14 cellular contexts compared by ENCODE assay signal in the genomic region with DNA sequence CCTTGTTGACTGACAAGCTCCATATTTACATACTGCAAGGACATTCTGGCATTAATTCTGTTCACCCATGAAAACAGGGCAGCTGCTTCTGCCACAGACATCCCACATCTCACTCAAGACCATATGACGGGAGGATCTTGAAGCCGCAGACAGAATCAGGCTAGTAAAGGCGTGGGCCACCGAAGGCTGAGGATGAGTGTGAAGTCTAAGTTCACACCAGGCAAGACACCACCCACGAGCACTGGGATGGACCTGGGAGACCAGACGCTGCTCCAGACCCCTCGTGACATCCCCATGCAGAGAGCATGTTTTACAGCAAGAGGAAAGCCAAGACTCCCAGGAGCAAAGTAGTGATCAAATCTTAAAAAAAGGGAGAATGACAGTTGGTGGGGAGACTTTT. TPM values are rescaled to one million over a fixed set of nuclear protein-coding genes. Genes with fewer than 3 reads are reported as not detected.
DNase-seq lines count a peak whose midpoint lies in the region; ATAC-seq and TF ChIP-seq lines count a peak whose summit lies in the region.
"Had no signal": no experiment of that assay in that cellular context is flagged by ENCODE, and none has a peak within 500 bp of the region (broad histone marks: within the 10 kb centered on the region; RNA-seq: fewer than 3 reads in every experiment).

No MANE protein-coding gene starts in this region.

- ATAC-seq in right cardiac atrium (no peak), HG03469 (IDR thresholded peaks at IDR 0.05; ENCODE audit: unreplicated experiment) (no peak)

- no peak overlapping the region for H2AFZ ChIP-seq in smooth muscle cell (ENCODE audit: low read depth)

- peak overlapping the region; percentile 97 for H3K4me2 ChIP-seq in smooth muscle cell

- H3K4me1 ChIP-seq in right cardiac atrium (ENCODE audit: control insufficient read depth, insufficient read depth, low read length) (peaks cover 14% of the 10 kb centered on the region), smooth muscle cell (ENCODE audit: low read depth) (peaks cover 18% of the 10 kb centered on the region)

- in situ Hi-C loops in brain microvascular endothelial cell (cut with HindIII; ENCODE audit: low pct_ligation_motif_present, low sequenced_read_pairs): no loop called here

- TF ChIP-seq CTCF in brain microvascular endothelial cell (IDR thresholded peaks at IDR 0.05; ENCODE audit: low read depth, low read length, missing control alignments): no peak
- no peak for TF ChIP-seq CTCF in smooth muscle cell (IDR thresholded peaks at IDR 0.05; ENCODE audit: borderline replicate concordance, insufficient read depth, poor library complexity, severe bottlenecking)

- H3K4me3 ChIP-seq in brain microvascular endothelial cell (ENCODE audit: low read depth, low read length) (peak overlapping the region; percentile 100), right cardiac atrium (ENCODE audit: low read length) (no peak overlapping the region), smooth muscle cell (no peak overlapping the region)

- H3K9me3 ChIP-seq in right cardiac atrium (ENCODE audit: control insufficient read depth, low read length) (no peaks in the 10 kb centered on the region), smooth muscle cell (replicated peaks; ENCODE audit: low read depth) (no peaks in the 10 kb centered on the region)
- H3K9me3 ChIP-seq: sigmoid colon had no signal

- WGBS in right cardiac atrium: 83% methylated on average over 7 of the region's 7 CpGs
- WGBS in smooth muscle cell (ENCODE audit: low lambda C conversion rate): 83% methylated on average over 7 of the region's 7 CpGs

- H4K20me1 ChIP-seq in smooth muscle cell (ENCODE audit: low read depth): peaks cover 60% of the 10 kb centered on the region

- H3K27me3 ChIP-seq in brain microvascular endothelial cell (replicated peaks) (no peaks in the 10 kb centered on the region), right cardiac atrium (ENCODE audit: control insufficient read depth, insufficient read depth) (no peaks in the 10 kb centered on the region), smooth muscle cell (ENCODE audit: low read depth) (no peaks in the 10 kb centered on the region)
- H3K27me3 ChIP-seq: sigmoid colon had no signal

- peak overlapping the region; percentile 98 for H3K27ac ChIP-seq in brain microvascular endothelial cell
- peak overlapping the region; percentile 25 for H3K27ac ChIP-seq in right cardiac atrium (ENCODE audit: low read length)
- H3K27ac ChIP-seq in smooth muscle cell (ENCODE audit: low read depth): peak overlapping the region; percentile 97
- H3K27ac ChIP-seq: 22Rv1 had no signal

- peaks cover 7% of the 10 kb centered on the region for H3F3A ChIP-seq in smooth muscle cell (ENCODE audit: low read depth)

- H3K36me3 ChIP-seq in brain microvascular endothelial cell (replicated peaks) (peaks cover 55% of the 10 kb centered on the region), smooth muscle cell (ENCODE audit: low read depth) (no peaks in the 10 kb centered on the region)
- H3K36me3 ChIP-seq: sigmoid colon had no signal

- no peak overlapping the region for H3K9ac ChIP-seq in smooth muscle cell (ENCODE audit: low read depth)

- DNase-seq in DMS53 (lab: John Stamatoyannopoulos, UW) (peak; percentile 20), DMS53 treated with DMSO at 0.1 percent for 48 hours (lab: John Stamatoyannopoulos, UW; ENCODE audit: unreplicated experiment) (no peak), brain microvascular endothelial cell (no peak), right cardiac atrium (no peak), smooth muscle cell (lab: John Stamatoyannopoulos, UW; ENCODE audit: unreplicated experiment) (no peak), COR-L47 (lab: John Stamatoyannopoulos, UW) (no peak), mucosa of gallbladder (ENCODE audit: low spot score) (no peak)
- DNase-seq: activated CD4-positive, alpha-beta T cell treated with anti-CD3 and anti-CD28 coated beads for 48 hours; NCI-H1417 treated with DMSO at 0.1 percent for 48 hours; OCI-M1; sigmoid colon; T-helper 1 cell had no signal

- peaks cover 75% of the 10 kb centered on the region for H3K79me2 ChIP-seq in smooth muscle cell (ENCODE audit: low read depth)

- intact Hi-C loops in right cardiac atrium (cut with DNase I): no loop called here

RNA-seq across cellular contexts. Expression of a gene that starts 3.2 kb away (rescaled TPM):
- total RNA-seq in right cardiac atrium: 100 to 1,000 TPM; 423 to 631 (median 511) TPM
- polyA plus RNA-seq in right cardiac atrium: 410 TPM
- total RNA-seq in smooth muscle cell: 67.6 and 98.0 TPM in 2 replicates
- polyA plus RNA-seq in smooth muscle cell: 64.1 and 82.8 TPM in 2 replicates
- total RNA-seq in mucosa of gallbladder: 59.1 TPM

RNA-seq across cellular contexts. Expression of a gene that starts 58.4 kb away (rescaled TPM):
- total RNA-seq in right cardiac atrium (10 to 100 TPM; 13.2 to 20.3 (median 17.0) TPM), smooth muscle cell (23.2 and 37.7 TPM in 2 replicates), mucosa of gallbladder (17.4 TPM)
- polyA plus RNA-seq in right cardiac atrium (15.8 TPM), smooth muscle cell (17.9 and 18.8 TPM in 2 replicates)

Comparison
In these comparisons a context has a peak if more than half of its experiments do, and no peak if none do; other contexts are left out.
1. H3K27ac ChIP-seq: peak in every context shown above with its lines; median percentile 98 in brain microvascular endothelial cell; 97 in smooth muscle cell; 25 in right cardiac atrium.